1 cellular context compared by ENCODE assay signal in the genomic region with DNA sequence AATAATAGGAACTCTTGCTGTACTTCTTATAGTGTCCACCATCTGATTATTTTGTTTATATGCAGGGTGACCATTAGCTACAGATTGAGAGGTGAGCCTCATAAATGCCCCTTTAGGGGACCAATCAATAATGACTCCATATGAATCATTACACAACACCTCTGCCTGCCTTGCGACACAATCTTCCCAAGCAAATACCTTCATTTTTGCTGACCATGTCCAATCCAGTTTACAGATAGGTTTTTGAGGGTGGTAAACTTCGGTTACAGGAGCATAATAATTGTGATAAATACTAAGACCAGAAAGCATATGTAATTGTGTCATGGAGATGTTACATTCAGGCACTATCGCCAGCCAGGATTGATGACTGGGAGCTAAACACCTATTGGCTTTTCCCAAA.
A peak's percentile ranks its signal among the peaks of the same experiment; 100 is the strongest.
TF ChIP-seq lines count a peak whose summit lies in the region.

No MANE protein-coding gene starts in this region.

TF ChIP-seq in HepG2, 621 proteins besides CTCF, POLR2A, EP300 and RAD21:
- TF ChIP-seq IKZF4 (CRISPR knock-in tag; IDR thresholded peaks at IDR 0.05; ENCODE audit: borderline replicate concordance, low read depth, not compliant biosample characterization) (no peak), CEBPB (IDR thresholded peaks at IDR 0.05; ENCODE audit: borderline replicate concordance, low read depth, low read length) (peak; percentile 56; the same call in 1 of the 2 replicates), ATRX (CRISPR knock-in tag; IDR thresholded peaks at IDR 0.05; ENCODE audit: borderline replicate concordance) (no peak), MAFF (IDR thresholded peaks at IDR 0.05; ENCODE audit: low read depth, low read length) (peak; percentile 39; the same call in 1 of the 2 replicates), MAFK (conservative IDR thresholded peaks at IDR 0.05 in 1 of 2, IDR thresholded peaks at IDR 0.05 in 1 of 2; ENCODE audit: low read length in 2 of 2) (peak; percentile 55 to 63)
- TF ChIP-seq, protein P1, sequence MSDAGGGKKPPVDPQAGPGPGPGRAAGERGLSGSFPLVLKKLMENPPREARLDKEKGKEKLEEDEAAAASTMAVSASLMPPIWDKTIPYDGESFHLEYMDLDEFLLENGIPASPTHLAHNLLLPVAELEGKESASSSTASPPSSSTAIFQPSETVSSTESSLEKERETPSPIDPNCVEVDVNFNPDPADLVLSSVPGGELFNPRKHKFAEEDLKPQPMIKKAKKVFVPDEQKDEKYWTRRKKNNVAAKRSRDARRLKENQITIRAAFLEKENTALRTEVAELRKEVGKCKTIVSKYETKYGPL (CRISPR knock-in tag; IDR thresholded peaks at IDR 0.05): no peak
